8 cellular contexts compared by ENCODE assay signal in genomic region chr10:80357000-80357803, GRCh38. TPM values are rescaled to one million over a fixed set of nuclear protein-coding genes. Genes with fewer than 3 reads are reported as not detected.
DNase-seq lines count a peak whose midpoint lies in the region; ATAC-seq and TF ChIP-seq lines count a peak whose summit lies in the region.

No MANE protein-coding gene starts in this region.

- H3K9ac ChIP-seq in SK-N-MC (ENCODE audit: insufficient read length) (no peak overlapping the region), rectal smooth muscle tissue (ENCODE audit: low read length) (no peak overlapping the region)

- ATAC-seq in left cardiac atrium (peak; percentile 74), GM21737 (IDR thresholded peaks at IDR 0.05; ENCODE audit: unreplicated experiment) (no peak), HG03439 (IDR thresholded peaks at IDR 0.05; ENCODE audit: unreplicated experiment) (no peak)

- H3K27me3 ChIP-seq in rectal smooth muscle tissue (ENCODE audit: control insufficient read depth, insufficient read depth, low read length), result peaks cover 3% of the 10 kb centered on the region

- no peaks in the 10 kb centered on the region for H3K4me1 ChIP-seq in rectal smooth muscle tissue (ENCODE audit: control insufficient read depth, insufficient read depth, low read length)

- H3K27ac ChIP-seq in SK-N-MC, result no peak overlapping the region
- H3K27ac ChIP-seq in rectal smooth muscle tissue (ENCODE audit: low read depth, low read length), result no peak overlapping the region

- H3K9me3 ChIP-seq in SK-N-MC (ENCODE audit: low read depth, low read length), result no peaks in the 10 kb centered on the region

- intact Hi-C loops in left cardiac atrium (cut with DNase I), result no loop called here

- TF ChIP-seq CTCF in GM20000 (IDR thresholded peaks at IDR 0.05; ENCODE audit: extremely low read depth, missing control alignments), result no peak

- H3K4me3 ChIP-seq in SK-N-MC (peak overlapping the region; percentile 67), rectal smooth muscle tissue (ENCODE audit: low read length) (peak overlapping the region; percentile 54)

- DNase-seq in GM20000 (ENCODE audit: low spot score), result peak; percentile 18
- no peak for DNase-seq in SK-N-MC (ENCODE audit: low read depth, low spot score)
- peak; percentile 18 for DNase-seq in left cardiac atrium
- DNase-seq in GF-D8 (lab: John Stamatoyannopoulos, UW), result no peak
- no peak for DNase-seq in NCI-H187 treated with DMSO at 0.1 percent for 48 hours (lab: John Stamatoyannopoulos, UW)

- H3K36me3 ChIP-seq in SK-N-MC (ENCODE audit: insufficient read depth, low read length), result no peaks in the 10 kb centered on the region
- H3K36me3 ChIP-seq in rectal smooth muscle tissue (ENCODE audit: control insufficient read depth, insufficient read depth, low read length), result no peaks in the 10 kb centered on the region

RNA-seq across cellular contexts. Expression of gene DYDC2, which starts 0.6 kb away (rescaled TPM):
- not detected for total RNA-seq in left cardiac atrium

RNA-seq across cellular contexts. Expression of gene DYDC1, which starts 0.6 kb away (rescaled TPM):
- not detected for total RNA-seq in left cardiac atrium

RNA-seq across cellular contexts. Expression of gene PRXL2A, which starts 51.1 kb away (rescaled TPM):
- total RNA-seq in left cardiac atrium, result 100 to 1,000 TPM; 112 to 120 TPM

Comparison
In these comparisons a context has a peak if more than half of its experiments do, and no peak if none do; other contexts are left out.
1. DNase-seq: peak in GM20000 (single experiment) and left cardiac atrium (single experiment); none in SK-N-MC (single experiment), GF-D8 (single experiment) and NCI-H187 treated with DMSO at 0.1 percent for 48 hours (single experiment).
2. ATAC-seq: peak in left cardiac atrium (2 of 2); none in GM21737 (single experiment) and HG03439 (single experiment).